In the genomic region with DNA sequence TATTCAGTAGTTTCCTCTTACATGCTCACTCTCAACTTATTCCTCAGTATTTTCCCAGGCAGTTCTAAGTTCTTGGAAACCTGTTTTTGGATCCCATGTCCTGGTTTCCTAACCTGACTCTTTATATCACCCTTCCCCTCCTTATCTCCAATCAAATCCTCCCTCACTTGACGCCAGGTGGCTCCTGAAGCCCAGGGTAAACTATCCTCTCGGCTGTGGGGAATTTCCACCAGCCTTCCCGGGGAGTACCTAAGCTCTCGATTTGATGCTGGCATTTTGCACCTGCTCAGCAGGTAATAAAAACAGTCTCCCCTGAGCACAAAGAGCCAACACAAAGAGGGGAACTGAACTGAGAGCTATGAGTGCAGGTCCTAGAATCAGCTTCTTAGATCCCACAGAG, we compare ENCODE assay signal across 12 cellular contexts.
DNase-seq lines count a peak whose midpoint lies in the region; ATAC-seq, FAIRE-seq and TF ChIP-seq lines count a peak whose summit lies in the region.
"Had no signal": no experiment of that assay in that cellular context is flagged by ENCODE, and none has a peak within 500 bp of the region (broad histone marks: within the 10 kb centered on the region; RNA-seq: fewer than 3 reads in every experiment).

No MANE protein-coding gene starts in this region.

- no peak overlapping the region for H3K4me2 ChIP-seq in A549

- DNase-seq in A549 (ENCODE audit: low read depth in 1 of 2, low spot score in 1 of 2) (peak in 1 of 2 experiments; percentile 19), NCI-H146 treated with DMSO at 0.1 percent for 48 hours (lab: John Stamatoyannopoulos, UW; ENCODE audit: unreplicated experiment) (peak; percentile 82), SHP77 (lab: John Stamatoyannopoulos, UW) (peak; percentile 68 to 72), kidney (no peak), HPDE6-E6E7 (ENCODE audit: extremely low spot score) (no peak), GOT3 (lab: John Stamatoyannopoulos, UW) (no peak)
- DNase-seq: activated CD4-positive, alpha-beta T cell treated with anti-CD3 and anti-CD28 coated beads for 4 hours; activated naive CD4-positive, alpha-beta T cell treated with anti-CD3 and anti-CD28 coated beads for 36 hours; cortex of kidney had no signal

- CTCF ChIA-PET in A549 (lab: Yijun Ruan, JAX): no interaction called here

- peak; percentile 24; the same call in 1 of the 3 replicates for TF ChIP-seq CTCF in A549 (IDR thresholded peaks at IDR 0.05)
- TF ChIP-seq CTCF in kidney (IDR thresholded peaks at IDR 0.05; ENCODE audit: borderline replicate concordance, extremely low read depth, insufficient read depth): peak; percentile 13

- FAIRE-seq in A549 (lab: Jason Lieb, UNC) (no peak), kidney (lab: Jason Lieb, UNC) (no peak)

- peak in 1 of 2 experiments; percentile 67; a peak in 3 of 6 replicates for ATAC-seq in A549
- ATAC-seq in GM19395 (IDR thresholded peaks at IDR 0.05; ENCODE audit: unreplicated experiment): no peak
- ATAC-seq in GM18511 (IDR thresholded peaks at IDR 0.05; ENCODE audit: unreplicated experiment): no peak
- ATAC-seq: gastroesophageal sphincter had no signal

- no peak for TF ChIP-seq EP300 in A549 (IDR thresholded peaks at IDR 0.05)

- TF ChIP-seq POLR2A in A549 (IDR thresholded peaks at IDR 0.05; ENCODE audit: low read length): no peak

- H3K4me1 ChIP-seq in A549: no peaks in the 10 kb centered on the region
- H3K4me1 ChIP-seq in kidney (ENCODE audit: control insufficient read depth in 1 of 2, insufficient read depth in 1 of 2, low read depth in 1 of 2, low read length in 2 of 2): no peaks in the 10 kb centered on the region

- no peaks in the 10 kb centered on the region for H3K36me3 ChIP-seq in kidney (ENCODE audit: control insufficient read depth in 1 of 2, insufficient read depth in 2 of 2, low read length in 2 of 2)
- H3K36me3 ChIP-seq: gastroesophageal sphincter had no signal

- TF ChIP-seq RAD21 in A549 (conservative IDR thresholded peaks at IDR 0.05 in 1 of 2, IDR thresholded peaks at IDR 0.05 in 1 of 2): peak; percentile 50 to 59; a peak in 4 of 5 replicates

- H3K4me3 ChIP-seq in A549: no peak overlapping the region
- H3K4me3 ChIP-seq in kidney (ENCODE audit: low read length in 2 of 2): no peak overlapping the region
- H3K4me3 ChIP-seq: gastroesophageal sphincter had no signal

- POLR2A ChIA-PET in A549 (lab: Yijun Ruan, JAX): no interaction called here

- WGBS in A549 (ENCODE audit: missing lambda C conversion rate): 38% methylated on average over 4 of the region's 4 CpGs

- 0 out of 3 replicates have a peak, but pooled peaks cover 4% of the 10 kb centered on the region for H3K9me3 ChIP-seq in A549
- H3K9me3 ChIP-seq in kidney (ENCODE audit: control insufficient read depth in 1 of 2, low read length in 2 of 2): no peaks in the 10 kb centered on the region

- H3K9ac ChIP-seq in kidney (ENCODE audit: low read length in 2 of 2): no peak overlapping the region

- H3K27ac ChIP-seq in A549: no peak overlapping the region
- no peak overlapping the region for H3K27ac ChIP-seq in kidney (ENCODE audit: low read depth in 2 of 2, low read length in 2 of 2)
- H3K27ac ChIP-seq: gastroesophageal sphincter had no signal

- intact Hi-C loops in kidney (cut with DNase I): no loop called here

TF ChIP-seq in A549, 52 proteins besides CTCF, POLR2A, EP300 and RAD21:
- TF ChIP-seq RFX5 (IDR thresholded peaks at IDR 0.05) (no peak), SMC3 (IDR thresholded peaks at IDR 0.05) (peak; percentile 49), KDM1A (IDR thresholded peaks at IDR 0.05; ENCODE audit: low read depth) (no peak)
TF ChIP-seq in A549: peak in this region for 1.

Comparison
In these comparisons a context has a peak if more than half of its experiments do, and no peak if none do; other contexts are left out.
1. DNase-seq: peak in NCI-H146 treated with DMSO at 0.1 percent for 48 hours (single experiment) and SHP77 (2 of 2); none in kidney (single experiment), HPDE6-E6E7 (single experiment) and GOT3 (single experiment).